9 cellular contexts compared by ENCODE assay signal in the genomic region with DNA sequence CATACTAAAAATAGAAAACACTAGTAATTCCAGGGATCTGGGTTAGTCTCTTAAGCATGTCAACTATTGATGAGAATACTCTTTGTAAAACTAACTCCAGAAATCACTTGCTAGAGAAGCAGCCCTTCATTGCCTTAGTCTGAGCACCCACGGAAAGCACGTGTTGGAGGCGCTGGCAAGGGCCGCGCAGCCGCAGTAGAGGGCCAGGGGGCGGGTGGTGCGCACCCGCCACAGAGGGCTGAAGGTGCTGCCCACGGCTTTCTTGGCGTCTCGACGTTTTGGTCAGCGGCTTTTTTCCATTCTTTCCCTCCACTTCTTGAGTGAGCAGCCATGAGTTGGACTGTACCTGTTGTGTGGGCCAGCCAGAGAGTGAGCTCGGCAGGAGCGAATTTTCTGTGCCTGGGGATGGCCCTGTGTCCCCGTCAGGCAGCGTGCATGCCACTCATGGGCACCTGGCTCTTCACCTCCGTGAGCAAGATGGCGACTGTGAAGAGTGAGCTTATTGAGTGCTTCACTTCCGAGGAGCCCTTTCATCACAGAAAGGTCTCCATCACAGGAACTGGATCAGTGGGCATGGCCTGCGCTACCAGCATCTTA.
"Had no signal": no experiment of that assay in that cellular context is flagged by ENCODE, and none has a peak within 500 bp of the region (broad histone marks: within the 10 kb centered on the region; RNA-seq: fewer than 3 reads in every experiment).

No MANE protein-coding gene starts in this region.

- FAIRE-seq: HepG2, K562 had no signal

- H3K9me3 ChIP-seq: HAP-1 had no signal

- DNase-seq: GM23248, GOT3, H7, HFFc6, IMR-90 had no signal

- H3K27ac ChIP-seq: GM23248, HL-60 had no signal

- H3K36me3 ChIP-seq: HAP-1 had no signal

- H3K4me3 ChIP-seq: GM23248, HAP-1, K562 had no signal

- H3K4me1 ChIP-seq: HAP-1 had no signal

- H2AFZ ChIP-seq: GM23248 had no signal

- H3K9ac ChIP-seq: GM23248 had no signal
